ENCODE assay signal across 17 cellular contexts in genomic region chr16:19384656-19385055, GRCh38. TPM values are rescaled to one million over a fixed set of nuclear protein-coding genes. Genes with fewer than 3 reads are reported as not detected.
DNase-seq lines count a peak whose midpoint lies in the region; ATAC-seq and TF ChIP-seq lines count a peak whose summit lies in the region.
"Had no signal": no experiment of that assay in that cellular context is flagged by ENCODE, and none has a peak within 500 bp of the region (broad histone marks: within the 10 kb centered on the region; RNA-seq: fewer than 3 reads in every experiment).

No MANE protein-coding gene starts in this region.

- CTCF ChIA-PET in HEK293 (lab: Yijun Ruan, JAX) = interaction anchor here (0.5 to 0.7 kb wide), 2 partner anchors 104 to 271 kb away, joined by 3 to 4 read pairs; partner anchors contain the start of gene ITPRIPL2

- DNase-seq in NCI-H2196 treated with DMSO at 0.1 percent for 48 hours (lab: John Stamatoyannopoulos, UW; ENCODE audit: unreplicated experiment) (peak; percentile 28), foreskin keratinocyte (peak; percentile 67 to 80), upper lobe of left lung (peak; percentile 42 to 75), left ventricle myocardium inferior (no peak)
- DNase-seq in stimulated activated CD4-positive, alpha-beta T cell treated with anti-CD3 and anti-CD28 coated beads, Interleukin-12 subunit alpha, Interleukin-12 subunit beta, amount 100 ng/mL, for 4 hours = no peak
- DNase-seq: activated CD8-positive, alpha-beta memory T cell treated with anti-CD3 and anti-CD28 coated beads, Interleukin-2, amount 50 U/mL, for 4 hours; CD4-positive, alpha-beta memory T cell; effector memory CD4-positive, alpha-beta T cell; KG1; NCI-H2081 treated with DMSO at 0.1 percent for 48 hours; psoas muscle; SW 1271 had no signal

- no peak for TF ChIP-seq POLR2A in upper lobe of left lung (IDR thresholded peaks at IDR 0.05)

- TF ChIP-seq EP300 in upper lobe of left lung (IDR thresholded peaks at IDR 0.05) = no peak

- intact Hi-C loops in left ventricle myocardium inferior (cut with micrococcal nuclease) = no loop called here

- H3K9me3 ChIP-seq in HEK293 (ENCODE audit: control insufficient read depth, insufficient read depth, low read depth, low read length) (no peaks in the 10 kb centered on the region), upper lobe of left lung (peaks cover 0 to 3% (median 0%) of the 10 kb centered on the region in 4 donors), left ventricle myocardium inferior (replicated peaks) (peaks cover 6% of the 10 kb centered on the region)
- H3K9me3 ChIP-seq: vagina had no signal

- H3K27ac ChIP-seq in HEK293 (ENCODE audit: extremely low read depth, low read depth, low read length) = no peak overlapping the region
- H3K27ac ChIP-seq in foreskin keratinocyte = no peak overlapping the region
- peak overlapping the region; percentile 1 to 74 (median 48) for H3K27ac ChIP-seq in upper lobe of left lung
- H3K27ac ChIP-seq in left ventricle myocardium inferior (replicated peaks) = no peak overlapping the region
- H3K27ac ChIP-seq: cardiac muscle cell, psoas muscle, vagina had no signal

- POLR2A ChIA-PET in HEK293 (lab: Yijun Ruan, JAX) = no interaction called here

- no peaks in the 10 kb centered on the region for H3K36me3 ChIP-seq in HEK293 (ENCODE audit: control insufficient read depth in 2 of 2, insufficient read depth in 1 of 2, low read length in 2 of 2)
- no peaks in the 10 kb centered on the region for H3K36me3 ChIP-seq in upper lobe of left lung
- no peaks in the 10 kb centered on the region for H3K36me3 ChIP-seq in left ventricle myocardium inferior
- H3K36me3 ChIP-seq: cardiac muscle cell, vagina had no signal

- no peaks in the 10 kb centered on the region for H3K27me3 ChIP-seq in foreskin keratinocyte
- no peaks in the 10 kb centered on the region for H3K27me3 ChIP-seq in upper lobe of left lung
- H3K27me3 ChIP-seq in left ventricle myocardium inferior (ENCODE audit: low read depth) = peaks cover 90% of the 10 kb centered on the region
- H3K27me3 ChIP-seq: cardiac muscle cell, vagina had no signal

- TF ChIP-seq CTCF in HEK293 (tag by site-specific recombination; IDR thresholded peaks at IDR 0.05) (no peak), foreskin keratinocyte (conservative IDR thresholded peaks at IDR 0.05) (no peak), upper lobe of left lung (IDR thresholded peaks at IDR 0.05) (no peak), left ventricle myocardium inferior (IDR thresholded peaks at IDR 0.05; ENCODE audit: borderline replicate concordance) (no peak)

- ATAC-seq in foreskin keratinocyte = peak; percentile 94
- ATAC-seq in upper lobe of left lung (ENCODE audit: low FRiP score in 2 of 2) = peak; percentile 31 to 38
- no peak for ATAC-seq in HG02852 (IDR thresholded peaks at IDR 0.05; ENCODE audit: unreplicated experiment)
- ATAC-seq: psoas muscle, WTC11 had no signal

- 44 to 66% methylated on average over 2 of the region's 2 CpGs for WGBS in upper lobe of left lung, 2 donors

- H3K4me3 ChIP-seq in HEK293 (ENCODE audit: low read depth, low read length) = no peak overlapping the region
- no peak overlapping the region for H3K4me3 ChIP-seq in upper lobe of left lung
- no peak overlapping the region for H3K4me3 ChIP-seq in left ventricle myocardium inferior
- H3K4me3 ChIP-seq: cardiac muscle cell, psoas muscle, vagina had no signal

- H3K4me1 ChIP-seq in HEK293 (ENCODE audit: control insufficient read depth, insufficient read depth, low read length) (peaks cover 11% of the 10 kb centered on the region), foreskin keratinocyte (peaks cover 9% of the 10 kb centered on the region), upper lobe of left lung (peaks cover 0 to 25% (median 9%) of the 10 kb centered on the region in 4 donors), left ventricle myocardium inferior (no peaks in the 10 kb centered on the region)
- H3K4me1 ChIP-seq: psoas muscle, vagina had no signal

TF ChIP-seq in HEK293, 187 proteins besides CTCF, POLR2A, EP300 and RAD21:
- peak; percentile 54; the same call in 1 of the 2 replicates for TF ChIP-seq ZEB2 (tag by site-specific recombination; IDR thresholded peaks at IDR 0.05)
- no peak for TF ChIP-seq KLF10 (tag by site-specific recombination; IDR thresholded peaks at IDR 0.05)
- TF ChIP-seq ZNF157 (tag by site-specific recombination; IDR thresholded peaks at IDR 0.05) = no peak
- no peak for TF ChIP-seq ZNF776 (tag by site-specific recombination; IDR thresholded peaks at IDR 0.05; ENCODE audit: borderline replicate concordance)
- TF ChIP-seq SCRT1 (tag by site-specific recombination; IDR thresholded peaks at IDR 0.05; ENCODE audit: borderline replicate concordance) = no peak
TF ChIP-seq in HEK293: peak in this region for 1.

RNA-seq across cellular contexts. Expression of gene TMC5, which starts 33.0 kb away (rescaled TPM):
- 0.21 and 0.65 TPM in 2 replicates for total RNA-seq in foreskin keratinocyte
- polyA plus RNA-seq in foreskin keratinocyte = 0.18 and 0.29 TPM in 2 replicates
- 10 to 100 TPM; 37.1 to 99.5 (median 62.4) TPM for total RNA-seq in upper lobe of left lung
- total RNA-seq in left ventricle myocardium inferior = 0.38 TPM
- total RNA-seq: CD4-positive, alpha-beta memory T cell; psoas muscle; vagina had no signal
- polyA plus RNA-seq: cardiac muscle cell had no signal

Comparison
In these comparisons a context has a peak if more than half of its experiments do, and no peak if none do; other contexts are left out.
1. H3K27ac ChIP-seq: peak in upper lobe of left lung (4 of 4); none in HEK293 (single experiment), foreskin keratinocyte (single experiment) and left ventricle myocardium inferior (single experiment).
2. DNase-seq: peak in NCI-H2196 treated with DMSO at 0.1 percent for 48 hours (single experiment), foreskin keratinocyte (2 of 2) and upper lobe of left lung (2 of 2); none in left ventricle myocardium inferior (single experiment) and stimulated activated CD4-positive, alpha-beta T cell treated with anti-CD3 and anti-CD28 coated beads, Interleukin-12 subunit alpha, Interleukin-12 subunit beta, amount 100 ng/mL, for 4 hours (single experiment).
3. RNA of gene TMC5, which starts 33.0 kb away (total RNA-seq): 37.1 to 99.5 TPM in upper lobe of left lung; 0.38 TPM in left ventricle myocardium inferior (single experiment) and 0.21 to 0.65 TPM in foreskin keratinocyte; every median in the first group is over 10 times any median in the second.